Comparison of ENCODE assay signal across 23 cellular contexts in genomic region chr9:107683566-107683965, GRCh38.
DNase-seq lines count a peak whose midpoint lies in the region; ATAC-seq and TF ChIP-seq lines count a peak whose summit lies in the region.
"Had no signal": no experiment of that assay in that cellular context is flagged by ENCODE, and none has a peak within 500 bp of the region (broad histone marks: within the 10 kb centered on the region; RNA-seq: fewer than 3 reads in every experiment).

No MANE protein-coding gene starts in this region.

- H3K4me3 ChIP-seq in hepatocyte (no peak overlapping the region), smooth muscle cell (no peak overlapping the region)
- H3K4me3 ChIP-seq: BLaER1, body of pancreas had no signal

- H3K9ac ChIP-seq in smooth muscle cell (ENCODE audit: low read depth): peak overlapping the region; percentile 7
- H3K9ac ChIP-seq: BLaER1 had no signal

- no peak for TF ChIP-seq CTCF in hepatocyte (IDR thresholded peaks at IDR 0.05; ENCODE audit: poor library complexity)
- no peak for TF ChIP-seq CTCF in smooth muscle cell (IDR thresholded peaks at IDR 0.05; ENCODE audit: borderline replicate concordance, insufficient read depth, poor library complexity, severe bottlenecking)

- H3F3A ChIP-seq in smooth muscle cell (ENCODE audit: low read depth): no peaks in the 10 kb centered on the region

- H3K79me2 ChIP-seq in hepatocyte (no peaks in the 10 kb centered on the region), smooth muscle cell (ENCODE audit: low read depth) (no peaks in the 10 kb centered on the region)

- H3K4me1 ChIP-seq in hepatocyte (ENCODE audit: insufficient read depth): peaks cover 3% of the 10 kb centered on the region
- no peaks in the 10 kb centered on the region for H3K4me1 ChIP-seq in smooth muscle cell (ENCODE audit: low read depth)
- H3K4me1 ChIP-seq: BLaER1, body of pancreas had no signal

- H3K4me2 ChIP-seq in hepatocyte: no peak overlapping the region
- no peak overlapping the region for H3K4me2 ChIP-seq in smooth muscle cell
- H3K4me2 ChIP-seq: BLaER1 had no signal

- H4K20me1 ChIP-seq in hepatocyte (ENCODE audit: insufficient read depth, poor library complexity, severe bottlenecking) (no peaks in the 10 kb centered on the region), smooth muscle cell (ENCODE audit: low read depth) (no peaks in the 10 kb centered on the region)
- H4K20me1 ChIP-seq: BLaER1 had no signal

- H2AFZ ChIP-seq in hepatocyte (no peak overlapping the region), smooth muscle cell (ENCODE audit: low read depth) (no peak overlapping the region)

- peak overlapping the region; percentile 72 for H3K27ac ChIP-seq in hepatocyte
- H3K27ac ChIP-seq in smooth muscle cell (ENCODE audit: low read depth): peak overlapping the region; percentile 15
- H3K27ac ChIP-seq: 22Rv1, BLaER1, body of pancreas, epithelial cell of prostate had no signal

- DNase-seq in DMS153 (lab: John Stamatoyannopoulos, UW) (peak; percentile 35), DMS153 treated with DMSO at 0.1 percent for 48 hours (lab: John Stamatoyannopoulos, UW; ENCODE audit: unreplicated experiment) (no peak), OCI-M1 (lab: John Stamatoyannopoulos, UW) (peak; percentile 13), hepatocyte (ENCODE audit: low spot score) (peak; percentile 49), smooth muscle cell (lab: John Stamatoyannopoulos, UW; ENCODE audit: unreplicated experiment) (no peak), NCI-H1105 treated with DMSO at 0.1 percent for 48 hours (lab: John Stamatoyannopoulos, UW) (no peak), NCI-H2171 (lab: John Stamatoyannopoulos, UW) (no peak)
- DNase-seq: activated CD4-positive, alpha-beta T cell treated with anti-CD3 and anti-CD28 coated beads, Interleukin-2, amount 50 U/mL, for 4 hours; activated T-cell treated with anti-CD3 and anti-CD28 coated beads, Interleukin-2, amount 50 U/mL, for 1 hour; cortex of kidney; DMS79; foreskin melanocyte; H9; naive thymus-derived CD4-positive, alpha-beta T cell; NCI-H2029 treated with DMSO at 0.1 percent for 48 hours; NCI-H524; trophoblast cell had no signal

- no peaks in the 10 kb centered on the region for H3K9me2 ChIP-seq in hepatocyte (replicated peaks; ENCODE audit: insufficient read depth)

- no peak for ATAC-seq in HG02973 (IDR thresholded peaks at IDR 0.05; ENCODE audit: unreplicated experiment)
- ATAC-seq: body of pancreas; stimulated activated memory B cell treated with anti-CD40 and anti-IgM and Interleukin-4, amounts not matched to agents 10 μg/mL and 1 μg/mL and 100 μg/mL, for 72 hours had no signal

- H3K36me3 ChIP-seq in hepatocyte (replicated peaks; ENCODE audit: insufficient read depth, low read depth) (no peaks in the 10 kb centered on the region), smooth muscle cell (ENCODE audit: low read depth) (no peaks in the 10 kb centered on the region)
- H3K36me3 ChIP-seq: BLaER1 had no signal

- H3K27me3 ChIP-seq in hepatocyte (no peaks in the 10 kb centered on the region), smooth muscle cell (ENCODE audit: low read depth) (no peaks in the 10 kb centered on the region)
- H3K27me3 ChIP-seq: BLaER1, body of pancreas had no signal

- H3K9me3 ChIP-seq in hepatocyte (ENCODE audit: low read depth): no peaks in the 10 kb centered on the region
- no peaks in the 10 kb centered on the region for H3K9me3 ChIP-seq in smooth muscle cell (replicated peaks; ENCODE audit: low read depth)
- H3K9me3 ChIP-seq: BLaER1, body of pancreas had no signal

Comparison
In these comparisons a context has a peak if more than half of its experiments do, and no peak if none do; other contexts are left out.
1. DNase-seq: peak in DMS153 (single experiment), OCI-M1 (single experiment) and hepatocyte (single experiment); none in DMS153 treated with DMSO at 0.1 percent for 48 hours (single experiment), smooth muscle cell (single experiment), NCI-H1105 treated with DMSO at 0.1 percent for 48 hours (single experiment) and NCI-H2171 (single experiment).